In genomic region chr1:82848043-82848442, GRCh38 we compare ENCODE assay signal across 1 cellular context.
A peak's percentile ranks its signal among the peaks of the same experiment; 100 is the strongest.
TF ChIP-seq lines count a peak whose summit lies in the region.

No MANE protein-coding gene starts in this region.

TF ChIP-seq in GM23338, 12 proteins besides CTCF, POLR2A, EP300 and RAD21 (continued from another document):
- TF ChIP-seq ZNF462 (CRISPR knock-in tag; IDR thresholded peaks at IDR 0.05) (peak; percentile 92), CREB1 (CRISPR knock-in tag; IDR thresholded peaks at IDR 0.05; ENCODE audit: low read depth) (0 out of 2 replicates have a peak, but pooled peaks have one; percentile 6), NANOG (IDR thresholded peaks at IDR 0.05; ENCODE audit: borderline replicate concordance) (no peak)
